ENCODE assay signal across 8 cellular contexts in genomic region chr13:27170521-27171243, GRCh38. TPM values are rescaled to one million over a fixed set of nuclear protein-coding genes. Genes with fewer than 3 reads are reported as not detected.
DNase-seq lines count a peak whose midpoint lies in the region; ATAC-seq and TF ChIP-seq lines count a peak whose summit lies in the region.

No MANE protein-coding gene starts in this region.

- TF ChIP-seq CTCF in BE2C (IDR thresholded peaks at IDR 0.05; ENCODE audit: low read depth, low read length), result peak; percentile 1; the same call in 1 of the 2 replicates
- TF ChIP-seq CTCF in lower lobe of right lung (IDR thresholded peaks at IDR 0.05), result no peak

- H3K4me3 ChIP-seq in BE2C (ENCODE audit: low read depth, low read length) (peak overlapping the region; percentile 64), lower lobe of right lung (peak overlapping the region; percentile 69)

- H3K9me3 ChIP-seq in BE2C (no peaks in the 10 kb centered on the region), lower lobe of right lung (no peaks in the 10 kb centered on the region)

- peak overlapping the region; percentile 89 for H3K27ac ChIP-seq in lower lobe of right lung

- H3K36me3 ChIP-seq in BE2C, result no peaks in the 10 kb centered on the region
- no peaks in the 10 kb centered on the region for H3K36me3 ChIP-seq in lower lobe of right lung

- intact Hi-C loops in lower lobe of right lung (cut with DNase I), result no loop called here

- peak; percentile 54 for DNase-seq in BE2C
- peak; percentile 72 for DNase-seq in NCI-H146 (lab: John Stamatoyannopoulos, UW)
- DNase-seq in activated CD4-positive, alpha-beta T cell treated with anti-CD3 and anti-CD28 coated beads for 48 hours, result peak; percentile 53
- DNase-seq in dermis blood vessel endothelial cell, result peak; percentile 52
- peak; percentile 63 for DNase-seq in lower lobe of right lung
- DNase-seq in stimulated activated CD4-positive, alpha-beta T cell treated with anti-CD3 and anti-CD28 coated beads, TNF-alpha, amount 100 ng/mL, for 24 hours (ENCODE audit: low read depth in 3 of 3), result peak; percentile 11 to 40 (median 21)

- H3K4me1 ChIP-seq in BE2C, result no peaks in the 10 kb centered on the region; the same call in 1 of the 2 replicates
- H3K4me1 ChIP-seq in lower lobe of right lung, result peaks cover 47% of the 10 kb centered on the region

- ATAC-seq in GM21717 (IDR thresholded peaks at IDR 0.05; ENCODE audit: unreplicated experiment) (peak; percentile 13), lower lobe of right lung (peak; percentile 1 to 2), HG03095 (IDR thresholded peaks at IDR 0.05; ENCODE audit: unreplicated experiment) (no peak)

- H3K27me3 ChIP-seq in BE2C (no peaks in the 10 kb centered on the region), lower lobe of right lung (ENCODE audit: low read depth) (no peaks in the 10 kb centered on the region)

RNA-seq across cellular contexts. Expression of gene USP12, which starts 0.9 kb away (rescaled TPM):
- 11.6 TPM for polyA plus RNA-seq in BE2C (2012; ENCODE audit: insufficient read depth, insufficient read length, low read depth)
- total RNA-seq in dermis blood vessel endothelial cell (32.3 and 39.7 TPM in 2 replicates), lower lobe of right lung (36.7 TPM)

Comparison
In these comparisons a context has a peak if more than half of its experiments do, and no peak if none do; other contexts are left out.
1. DNase-seq: peak in every context shown above with its lines; median percentile 72 in NCI-H146; 63 in lower lobe of right lung; 54 in BE2C; 53 in activated CD4-positive, alpha-beta T cell treated with anti-CD3 and anti-CD28 coated beads for 48 hours; 52 in dermis blood vessel endothelial cell; 21 in stimulated activated CD4-positive, alpha-beta T cell treated with anti-CD3 and anti-CD28 coated beads, TNF-alpha, amount 100 ng/mL, for 24 hours.